ENCODE assay signal across 6 cellular contexts in the genomic region with DNA sequence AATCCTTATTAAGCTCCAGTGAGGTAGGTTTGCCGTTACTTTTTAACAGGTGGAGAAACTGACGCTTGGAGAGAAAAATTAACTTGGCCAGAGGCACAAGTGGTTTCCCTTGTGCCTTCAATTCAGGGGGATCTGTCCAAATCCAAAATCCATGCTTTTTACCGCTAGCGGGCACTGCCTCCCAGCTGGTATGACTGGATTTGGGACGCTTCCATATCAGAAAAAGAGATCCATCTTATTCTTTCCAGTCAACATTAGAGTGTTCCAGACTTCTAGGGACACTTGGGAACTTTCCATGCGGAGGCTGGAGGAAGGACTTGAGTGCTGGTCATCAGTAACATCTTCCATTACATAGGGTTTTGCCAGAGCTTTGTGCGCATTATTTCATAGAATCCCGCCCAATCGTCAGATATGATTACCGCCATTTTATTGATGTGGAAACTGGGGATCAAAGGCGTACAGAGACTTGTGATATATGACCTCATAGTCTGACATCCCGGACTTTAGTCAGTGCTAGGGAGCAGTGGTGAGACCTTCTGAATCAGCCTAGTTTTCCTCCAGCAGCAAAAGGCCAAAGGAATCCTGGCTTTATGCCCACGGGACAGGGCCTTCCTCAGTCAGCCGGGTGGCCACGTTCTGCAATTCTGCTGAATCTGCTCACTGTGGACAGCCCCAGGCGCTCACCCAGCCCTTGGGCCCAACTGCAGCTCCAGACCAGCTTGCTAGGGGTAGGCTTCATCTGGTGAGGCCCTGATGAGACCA. TPM values are rescaled to one million over a fixed set of nuclear protein-coding genes. Genes with fewer than 3 reads are reported as not detected.
DNase-seq lines count a peak whose midpoint lies in the region; ATAC-seq and TF ChIP-seq lines count a peak whose summit lies in the region.

No MANE protein-coding gene starts in this region.

- ATAC-seq in right cardiac atrium (peak; percentile 22 to 56), GM18858 (IDR thresholded peaks at IDR 0.05; ENCODE audit: unreplicated experiment) (no peak)

- DNase-seq in AG09309 (ENCODE audit: low read depth) (peak; percentile 23), SJSA1 (ENCODE audit: low read depth in 1 of 2, low spot score in 2 of 2) (peak; percentile 21 to 60), right cardiac atrium (peak; percentile 72 to 77 (median 75)), vagina (ENCODE audit: extremely low spot score in 2 of 2) (no peak), HT-29 (ENCODE audit: low spot score) (no peak)

- H3K36me3 ChIP-seq in SJSA1, result no peaks in the 10 kb centered on the region; the same call in 1 of the 2 replicates
- H3K36me3 ChIP-seq in vagina, result no peaks in the 10 kb centered on the region

- H3K9me3 ChIP-seq in SJSA1 (replicated peaks), result no peaks in the 10 kb centered on the region
- no peaks in the 10 kb centered on the region for H3K9me3 ChIP-seq in right cardiac atrium (ENCODE audit: control insufficient read depth, low read length)
- H3K9me3 ChIP-seq in vagina, result no peaks in the 10 kb centered on the region

- peaks cover 36% of the 10 kb centered on the region for H3K4me1 ChIP-seq in SJSA1 (replicated peaks)
- H3K4me1 ChIP-seq in right cardiac atrium (ENCODE audit: control insufficient read depth, insufficient read depth, low read length), result peaks cover 4% of the 10 kb centered on the region
- peaks cover 26% of the 10 kb centered on the region for H3K4me1 ChIP-seq in vagina

- TF ChIP-seq CTCF in AG09309 (IDR thresholded peaks at IDR 0.05; ENCODE audit: control insufficient read depth, insufficient read depth, low read depth, low read length, missing control alignments) (no peak), vagina (IDR thresholded peaks at IDR 0.05) (no peak)

- WGBS in right cardiac atrium, result 76% methylated on average over 16 of the region's 16 CpGs

- H3K27me3 ChIP-seq in SJSA1 (replicated peaks) (no peaks in the 10 kb centered on the region), right cardiac atrium (ENCODE audit: control insufficient read depth, insufficient read depth) (no peaks in the 10 kb centered on the region), vagina (no peaks in the 10 kb centered on the region)

- no peak overlapping the region for H3K4me3 ChIP-seq in AG09309 (ENCODE audit: control insufficient read depth, low read depth, low read length)
- H3K4me3 ChIP-seq in SJSA1, result no peak overlapping the region
- H3K4me3 ChIP-seq in right cardiac atrium (ENCODE audit: low read length), result peak overlapping the region; percentile 70
- H3K4me3 ChIP-seq in vagina, result no peak overlapping the region

- no peak for TF ChIP-seq POLR2A in vagina (IDR thresholded peaks at IDR 0.05)

- H3K27ac ChIP-seq in SJSA1 (no peak overlapping the region), right cardiac atrium (ENCODE audit: low read length) (peak overlapping the region; percentile 32), vagina (peak overlapping the region; percentile 95)

- intact Hi-C loops in right cardiac atrium (cut with DNase I), result loop anchor here in 1 of 4 donors (5.0 to 10.0 kb wide), 2 partner anchors 51 to 128 kb away; no protein-coding TSS in a partner anchor
- intact Hi-C loops in vagina (cut with DNase I), result no loop called here

RNA-seq across cellular contexts. Expression of a gene that starts 1.1 kb away (rescaled TPM):
- 27.0 and 55.7 TPM in 2 replicates for total RNA-seq in SJSA1 (2014; rRNA removed; shearing (Covaris generic))
- 10 to 100 TPM; 16.9 to 22.5 (median 19.2) TPM for total RNA-seq in right cardiac atrium
- polyA plus RNA-seq in right cardiac atrium, result 12.1 TPM
- 25.3 TPM for total RNA-seq in vagina
- 34.0 and 37.3 TPM in 2 replicates for total RNA-seq in HT-29 (2014; rRNA removed; shearing (Covaris generic))

RNA-seq across cellular contexts. Expression of a gene that starts 45.0 kb away (rescaled TPM):
- total RNA-seq in SJSA1 (2014; rRNA removed; shearing (Covaris generic)), result 134 and 152 TPM in 2 replicates
- total RNA-seq in right cardiac atrium, result 100 to 1,000 TPM in 2 of 4 donors, 10 to 100 TPM in 2; 90.7 to 105 (median 97.7) TPM
- polyA plus RNA-seq in right cardiac atrium, result 36.3 TPM
- total RNA-seq in vagina, result 37.8 TPM
- 12.0 and 17.5 TPM in 2 replicates for total RNA-seq in HT-29 (2014; rRNA removed; shearing (Covaris generic))

RNA-seq across cellular contexts. Expression of a gene that starts 55.9 kb away (rescaled TPM):
- not detected in 2 replicates for total RNA-seq in SJSA1 (2014; rRNA removed; shearing (Covaris generic))
- 1 to 10 TPM; 4.1 to 7.9 (median 6.7) TPM for total RNA-seq in right cardiac atrium
- polyA plus RNA-seq in right cardiac atrium, result 3.0 TPM
- total RNA-seq in vagina, result 3.2 TPM
- total RNA-seq in HT-29 (2014; rRNA removed; shearing (Covaris generic)), result not detected in 2 replicates

Comparison
In these comparisons a context has a peak if more than half of its experiments do, and no peak if none do; other contexts are left out.
1. DNase-seq: peak in AG09309 (single experiment), SJSA1 (2 of 2) and right cardiac atrium (3 of 3); none in vagina (0 of 2) and HT-29 (single experiment).